In the genomic region with DNA sequence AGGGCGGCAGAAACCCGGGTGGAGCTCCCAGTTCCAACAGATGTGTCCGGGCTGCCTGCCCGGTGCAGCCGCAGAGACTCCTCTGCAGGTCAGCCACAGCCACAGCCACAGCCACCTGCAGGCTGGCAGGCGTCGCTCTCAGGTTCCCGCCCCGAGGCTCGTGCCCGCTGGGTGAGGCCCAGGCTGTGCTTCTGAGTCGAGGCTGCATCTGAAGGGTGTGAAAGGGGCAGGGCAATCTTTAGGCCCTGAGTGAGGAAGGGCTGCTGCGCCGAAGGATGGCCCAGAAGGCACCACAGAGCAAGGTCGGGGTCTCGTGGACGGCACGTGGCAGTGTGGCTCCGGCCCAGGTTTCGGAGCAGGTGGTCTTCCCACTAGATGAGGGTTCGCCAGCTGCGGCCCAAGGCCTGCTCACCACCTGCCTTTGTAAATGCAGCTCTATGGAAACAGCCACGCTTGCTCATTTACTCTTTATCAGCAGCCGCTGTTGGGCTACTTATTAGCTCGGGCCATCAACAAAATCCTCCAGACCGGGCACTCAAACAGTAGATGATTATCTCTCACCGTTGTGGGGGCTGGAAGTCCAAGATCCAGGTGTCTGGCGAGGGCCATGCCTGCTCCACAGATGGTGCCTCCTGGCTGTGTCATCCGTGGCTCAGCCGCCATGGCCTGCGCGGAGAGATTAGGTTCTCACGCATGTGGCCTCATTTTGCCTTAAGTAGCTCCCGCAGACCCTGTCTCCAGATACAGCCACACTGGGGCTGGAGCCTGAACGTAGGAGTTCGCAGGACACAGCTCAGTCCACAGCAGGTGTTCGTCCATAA, we compare ENCODE assay signal across 1 cellular context.
TF ChIP-seq lines count a peak whose summit lies in the region.

No MANE protein-coding gene starts in this region.

TF ChIP-seq in WTC11, 78 proteins besides CTCF, POLR2A, EP300 and RAD21 (continued from another document):
- no peak for TF ChIP-seq CREM (CRISPR knock-in tag; IDR thresholded peaks at IDR 0.05)
- TF ChIP-seq ZNF317 (CRISPR knock-in tag; IDR thresholded peaks at IDR 0.05; ENCODE audit: borderline replicate concordance, low read depth) = no peak
- TF ChIP-seq RELA (CRISPR knock-in tag; IDR thresholded peaks at IDR 0.05; ENCODE audit: borderline replicate concordance) = no peak
- no peak for TF ChIP-seq ESRRA (CRISPR knock-in tag; IDR thresholded peaks at IDR 0.05; ENCODE audit: borderline replicate concordance)
- TF ChIP-seq, protein P1, sequence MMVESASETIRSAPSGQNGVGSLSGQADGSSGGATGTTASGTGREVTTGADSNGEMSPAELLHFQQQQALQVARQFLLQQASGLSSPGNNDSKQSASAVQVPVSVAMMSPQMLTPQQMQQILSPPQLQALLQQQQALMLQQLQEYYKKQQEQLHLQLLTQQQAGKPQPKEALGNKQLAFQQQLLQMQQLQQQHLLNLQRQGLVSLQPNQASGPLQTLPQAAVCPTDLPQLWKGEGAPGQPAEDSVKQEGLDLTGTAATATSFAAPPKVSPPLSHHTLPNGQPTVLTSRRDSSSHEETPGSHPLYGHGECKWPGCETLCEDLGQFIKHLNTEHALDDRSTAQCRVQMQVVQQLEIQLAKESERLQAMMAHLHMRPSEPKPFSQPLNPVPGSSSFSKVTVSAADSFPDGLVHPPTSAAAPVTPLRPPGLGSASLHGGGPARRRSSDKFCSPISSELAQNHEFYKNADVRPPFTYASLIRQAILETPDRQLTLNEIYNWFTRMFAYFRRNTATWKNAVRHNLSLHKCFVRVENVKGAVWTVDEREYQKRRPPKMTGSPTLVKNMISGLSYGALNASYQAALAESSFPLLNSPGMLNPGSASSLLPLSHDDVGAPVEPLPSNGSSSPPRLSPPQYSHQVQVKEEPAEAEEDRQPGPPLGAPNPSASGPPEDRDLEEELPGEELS (CRISPR knock-in tag; IDR thresholded peaks at IDR 0.05) = no peak
- no peak for TF ChIP-seq ZNF219 (CRISPR knock-in tag; IDR thresholded peaks at IDR 0.05; ENCODE audit: borderline replicate concordance)
- TF ChIP-seq ETV6 (CRISPR knock-in tag; IDR thresholded peaks at IDR 0.05) = no peak
- no peak for TF ChIP-seq TEAD1 (CRISPR knock-in tag; IDR thresholded peaks at IDR 0.05)
- TF ChIP-seq, protein P2, sequence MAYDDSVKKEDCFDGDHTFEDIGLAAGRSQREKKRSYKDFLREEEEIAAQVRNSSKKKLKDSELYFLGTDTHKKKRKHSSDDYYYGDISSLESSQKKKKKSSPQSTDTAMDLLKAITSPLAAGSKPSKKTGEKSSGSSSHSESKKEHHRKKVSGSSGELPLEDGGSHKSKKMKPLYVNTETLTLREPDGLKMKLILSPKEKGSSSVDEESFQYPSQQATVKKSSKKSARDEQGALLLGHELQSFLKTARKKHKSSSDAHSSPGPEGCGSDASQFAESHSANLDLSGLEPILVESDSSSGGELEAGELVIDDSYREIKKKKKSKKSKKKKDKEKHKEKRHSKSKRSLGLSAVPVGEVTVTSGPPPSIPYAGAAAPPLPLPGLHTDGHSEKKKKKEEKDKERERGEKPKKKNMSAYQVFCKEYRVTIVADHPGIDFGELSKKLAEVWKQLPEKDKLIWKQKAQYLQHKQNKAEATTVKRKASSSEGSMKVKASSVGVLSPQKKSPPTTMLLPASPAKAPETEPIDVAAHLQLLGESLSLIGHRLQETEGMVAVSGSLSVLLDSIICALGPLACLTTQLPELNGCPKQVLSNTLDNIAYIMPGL (CRISPR knock-in tag; IDR thresholded peaks at IDR 0.05) = no peak
- TF ChIP-seq ZNF416 (CRISPR knock-in tag; IDR thresholded peaks at IDR 0.05) = no peak
- no peak for TF ChIP-seq ZBTB21 (CRISPR knock-in tag; IDR thresholded peaks at IDR 0.05; ENCODE audit: borderline replicate concordance)
- TF ChIP-seq, protein P3, sequence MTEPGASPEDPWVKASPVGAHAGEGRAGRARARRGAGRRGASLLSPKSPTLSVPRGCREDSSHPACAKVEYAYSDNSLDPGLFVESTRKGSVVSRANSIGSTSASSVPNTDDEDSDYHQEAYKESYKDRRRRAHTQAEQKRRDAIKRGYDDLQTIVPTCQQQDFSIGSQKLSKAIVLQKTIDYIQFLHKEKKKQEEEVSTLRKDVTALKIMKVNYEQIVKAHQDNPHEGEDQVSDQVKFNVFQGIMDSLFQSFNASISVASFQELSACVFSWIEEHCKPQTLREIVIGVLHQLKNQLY (CRISPR knock-in tag; IDR thresholded peaks at IDR 0.05) = no peak
- no peak for TF ChIP-seq ZNF232 (CRISPR knock-in tag; IDR thresholded peaks at IDR 0.05)
- TF ChIP-seq NFYB (CRISPR knock-in tag; conservative IDR thresholded peaks at IDR 0.05; ENCODE audit: low read depth) = no peak
TF ChIP-seq in WTC11: peak in this region for 0.
